ENCODE assay signal across 32 cellular contexts in genomic region chr1:11514366-11514765, GRCh38. TPM values are rescaled to one million over a fixed set of nuclear protein-coding genes. Genes with fewer than 3 reads are reported as not detected.
"Had no signal": no experiment of that assay in that cellular context is flagged by ENCODE, and none has a peak within 500 bp of the region (broad histone marks: within the 10 kb centered on the region; RNA-seq: fewer than 3 reads in every experiment).

No MANE protein-coding gene starts in this region.

- H3K27ac Mint-ChIP-seq: activated B cell treated with CpG ODN at 0.5 μM for 24 hours; activated CD8-positive, alpha-beta T cell treated with anti-CD3 and anti-CD28 coated beads for 36 hours; activated naive CD4-positive, alpha-beta T cell treated with anti-CD3 and anti-CD28 coated beads, Interleukin-2, amount 50 U/mL, for 24 hours; activated naive CD8-positive, alpha-beta T cell treated with anti-CD3 and anti-CD28 coated beads, Interleukin-2, amount 10 ng/mL, durations not matched to agents 7 days and 5 days; activated T-helper 17 cell treated with anti-CD3 and anti-CD28 coated beads, Interleukin-2, amount 50 U/mL, for 72 hours; effector memory CD8-positive, alpha-beta T cell; T-helper 17 cell; T-helper 2 cell treated with Interferon-gamma antibody and Interleukin-4, amounts not matched to agents 5 μg/mL and 100 μg/mL, for 36 hours had no signal

- H3K36me3 Mint-ChIP-seq: activated naive CD8-positive, alpha-beta T cell treated with anti-CD3 and anti-CD28 coated beads, Interleukin-2, amount 10 ng/mL, durations not matched to agents 7 days and 5 days had no signal

- H3K27ac ChIP-seq: brain microvascular endothelial cell, esophagus muscularis mucosa, foreskin keratinocyte, gastrocnemius medialis, WERI-Rb-1 had no signal

- ATAC-seq: activated CD4-positive, CD25-positive, alpha-beta regulatory T cell treated with anti-CD3 and anti-CD28 coated beads, Interleukin-2, amount 50 U/mL, for 24 hours; activated CD8-positive, alpha-beta T cell treated with anti-CD3 and anti-CD28 coated beads for 36 hours; activated T-cell treated with anti-CD3 and anti-CD28 coated beads, Interleukin-2, amount 50 U/mL, for 4 hours; activated T-helper 17 cell treated with anti-CD3 and anti-CD28 coated beads, Interleukin-2, amount 50 U/mL, for 72 hours; effector memory CD8-positive, alpha-beta T cell; foreskin keratinocyte; gastrocnemius medialis; SK-N-SH treated with all-trans-retinoic acid at 6 μM for 48 hours; T-helper 17 cell had no signal

- H3K36me3 ChIP-seq: brain microvascular endothelial cell, esophagus muscularis mucosa, gastrocnemius medialis had no signal

- H3K9me3 ChIP-seq: gastrocnemius medialis had no signal

- DNase-seq: activated B cell treated with CpG ODN at 0.5 μM for 24 hours; activated CD4-positive, alpha-beta T cell treated with anti-CD3 and anti-CD28 coated beads for 48 hours; activated CD4-positive, alpha-beta T cell treated with anti-CD3 and anti-CD28 coated beads, Interleukin-2, amount 50 U/mL, for 1 hour; activated CD4-positive, alpha-beta T cell treated with anti-CD3 and anti-CD28 coated beads, Interleukin-2, amount 50 U/mL, for 48 hours; activated CD8-positive, alpha-beta memory T cell treated with anti-CD3 and anti-CD28 coated beads for 24 hours; activated CD8-positive, alpha-beta T cell treated with anti-CD3 and anti-CD28 coated beads for 36 hours; activated gamma-delta T cell; activated naive CD4-positive, alpha-beta T cell; activated naive CD8-positive, alpha-beta T cell treated with anti-CD3 and anti-CD28 coated beads, Interleukin-2, amount 10 ng/mL, durations not matched to agents 7 days and 5 days; activated T-cell treated with anti-CD3 and anti-CD28 coated beads, Interleukin-2, amount 50 U/mL, for 4 hours; amniotic stem cell; anterior cingulate cortex; brain microvascular endothelial cell; cortex of kidney; dermis blood vessel endothelial cell; effector CD4-positive, alpha-beta T cell; effector memory CD8-positive, alpha-beta T cell; erythroblast; foreskin keratinocyte; gastrocnemius medialis; T-helper 1 cell; T-helper 17 cell; T1000; WERI-Rb-1 had no signal

- H3K4me3 ChIP-seq: esophagus muscularis mucosa, gastrocnemius medialis had no signal

- H3K27me3 Mint-ChIP-seq: activated naive CD4-positive, alpha-beta T cell treated with anti-CD3 and anti-CD28 coated beads, Interleukin-2, amount 50 U/mL, for 24 hours had no signal

- H3K4me3 Mint-ChIP-seq: activated B cell treated with CpG ODN at 0.5 μM for 24 hours; activated CD8-positive, alpha-beta T cell treated with anti-CD3 and anti-CD28 coated beads for 36 hours; activated naive CD4-positive, alpha-beta T cell treated with anti-CD3 and anti-CD28 coated beads, Interleukin-2, amount 50 U/mL, for 24 hours; activated naive CD8-positive, alpha-beta T cell treated with anti-CD3 and anti-CD28 coated beads, Interleukin-2, amount 10 ng/mL, durations not matched to agents 7 days and 5 days; activated T-cell treated with anti-CD3 and anti-CD28 coated beads, Interleukin-2, amount 50 U/mL, for 4 hours; activated T-helper 17 cell treated with anti-CD3 and anti-CD28 coated beads, Interleukin-2, amount 50 U/mL, for 72 hours; central memory CD8-positive, alpha-beta T cell; effector memory CD8-positive, alpha-beta T cell; T-helper 17 cell; T-helper 2 cell treated with Interferon-gamma antibody and Interleukin-4, amounts not matched to agents 5 μg/mL and 100 μg/mL, for 36 hours had no signal

- H3K27me3 ChIP-seq: brain microvascular endothelial cell, foreskin keratinocyte, gastrocnemius medialis had no signal

- H3K9me3 Mint-ChIP-seq: activated T-cell treated with anti-CD3 and anti-CD28 coated beads, Interleukin-2, amount 50 U/mL, for 4 hours; activated T-helper 17 cell treated with anti-CD3 and anti-CD28 coated beads, Interleukin-2, amount 50 U/mL, for 72 hours; T-helper 2 cell treated with Interferon-gamma antibody and Interleukin-4, amounts not matched to agents 5 μg/mL and 100 μg/mL, for 36 hours had no signal

- H3K4me1 ChIP-seq: esophagus muscularis mucosa, foreskin keratinocyte, gastrocnemius medialis had no signal

- H3K4me1 Mint-ChIP-seq: activated B cell treated with CpG ODN at 0.5 μM for 24 hours; activated naive CD4-positive, alpha-beta T cell treated with anti-CD3 and anti-CD28 coated beads, Interleukin-2, amount 50 U/mL, for 24 hours; activated naive CD8-positive, alpha-beta T cell treated with anti-CD3 and anti-CD28 coated beads, Interleukin-2, amount 10 ng/mL, durations not matched to agents 7 days and 5 days; activated T-helper 17 cell treated with anti-CD3 and anti-CD28 coated beads, Interleukin-2, amount 50 U/mL, for 72 hours; central memory CD8-positive, alpha-beta T cell; T-helper 17 cell had no signal

RNA-seq across cellular contexts. Expression of gene DISP3, which starts 35.4 kb away (rescaled TPM):
- total RNA-seq: bronchial epithelial cell, dermis blood vessel endothelial cell, esophagus muscularis mucosa, gastrocnemius medialis had no signal
